In the genomic region with DNA sequence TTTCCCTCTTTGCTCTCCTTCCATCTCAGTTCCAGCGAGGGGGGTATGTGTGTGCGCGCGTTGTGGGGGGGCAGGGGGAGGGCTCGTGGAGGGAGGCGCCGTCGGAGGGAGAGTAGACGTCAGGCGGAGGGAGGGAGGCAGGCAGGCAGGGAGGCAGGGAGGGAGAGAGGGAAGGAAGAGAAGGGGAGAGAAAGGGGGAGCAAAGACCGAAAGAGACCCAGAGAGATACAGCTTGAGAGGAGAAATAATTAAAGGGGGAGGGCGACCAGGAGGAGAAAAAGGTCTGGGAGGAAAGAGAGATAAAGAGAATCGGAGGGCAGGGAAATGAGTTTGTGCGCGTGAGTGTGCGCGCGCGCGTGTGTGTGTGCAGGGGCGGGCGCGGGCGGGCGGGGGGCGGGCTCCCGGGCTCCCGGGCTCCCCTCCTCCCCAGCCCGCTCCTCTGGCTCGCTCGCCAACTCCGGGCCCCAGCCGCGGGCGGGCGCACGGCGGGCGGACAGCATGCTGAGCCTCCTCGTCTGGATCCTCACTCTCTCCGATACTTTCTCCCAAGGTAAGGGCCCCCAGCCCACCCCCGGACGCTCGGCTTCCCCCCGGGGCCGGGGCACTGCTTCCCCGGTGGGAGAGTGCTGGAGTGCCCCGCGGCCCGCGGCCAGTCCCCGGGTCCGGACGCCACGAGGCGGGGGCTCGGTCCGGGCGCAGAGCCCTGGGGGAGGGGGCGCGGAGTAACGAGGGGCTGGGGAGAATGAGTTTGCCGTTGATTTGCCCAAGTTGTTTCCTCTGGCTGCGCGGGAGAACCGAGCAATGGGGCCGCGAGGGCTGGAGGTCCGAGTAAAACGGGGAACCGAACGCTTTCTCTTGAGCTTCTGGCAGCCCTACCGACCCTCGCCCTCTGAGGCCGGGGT, we compare ENCODE assay signal across 8 cellular contexts. TPM values are rescaled to one million over a fixed set of nuclear protein-coding genes. Genes with fewer than 3 reads are reported as not detected.
DNase-seq lines count a peak whose midpoint lies in the region; ATAC-seq and TF ChIP-seq lines count a peak whose summit lies in the region.

KIRREL1 (plus strand) TSS at position 467 of the 902 bp plus-strand sequence; CDS start at position 499, 32 bp downstream.

- H3K27me3 ChIP-seq in kidney epithelial cell (ENCODE audit: control insufficient read depth, insufficient read depth, low read length), result no peaks in the 10 kb centered on the region

- H3K4me1 Mint-ChIP-seq in chondrocyte (ENCODE audit: low read depth), result peaks cover 58% of the 10 kb centered on the region
- peaks cover 7% of the 10 kb centered on the region for H3K4me1 Mint-ChIP-seq in stimulated activated effector memory CD8-positive, alpha-beta T cell treated with anti-CD3 and anti-CD28 coated beads, Interleukin-12 subunit alpha, Interleukin-12 subunit beta, amount 100 ng/mL, for 72 hours

- H3K27ac Mint-ChIP-seq in chondrocyte (ENCODE audit: unreplicated experiment), result peak within 1 kb of the TSS; percentile 92
- H3K27ac Mint-ChIP-seq in stimulated activated effector memory CD8-positive, alpha-beta T cell treated with anti-CD3 and anti-CD28 coated beads, Interleukin-12 subunit alpha, Interleukin-12 subunit beta, amount 100 ng/mL, for 72 hours, result no peak within 1 kb of the TSS

- H3K36me3 ChIP-seq in kidney epithelial cell (ENCODE audit: control insufficient read depth, insufficient read depth, low read length), result peaks cover 2% of the 10 kb centered on the region

- TF ChIP-seq CTCF in chondrocyte (IDR thresholded peaks at IDR 0.05), result no peak
- no peak for TF ChIP-seq CTCF in kidney epithelial cell (IDR thresholded peaks at IDR 0.05; ENCODE audit: insufficient read depth, low read length, poor library complexity, severe bottlenecking)

- H3K27me3 Mint-ChIP-seq in chondrocyte (ENCODE audit: low read depth), result peaks cover 5% of the 10 kb centered on the region

- peak within 1 kb of the TSS; percentile 87 for H3K4me3 ChIP-seq in kidney epithelial cell (ENCODE audit: low read depth, low read length)

- no peaks in the 10 kb centered on the region for H3K36me3 Mint-ChIP-seq in chondrocyte (ENCODE audit: low read depth)
- no peaks in the 10 kb centered on the region for H3K36me3 Mint-ChIP-seq in stimulated activated effector memory CD8-positive, alpha-beta T cell treated with anti-CD3 and anti-CD28 coated beads, Interleukin-12 subunit alpha, Interleukin-12 subunit beta, amount 100 ng/mL, for 72 hours

- DNase-seq in GDM1 (lab: John Stamatoyannopoulos, UW) (peak; percentile 68), NCI-H460 (ENCODE audit: extremely low read depth, low read depth) (peak; percentile 53), chondrocyte (ENCODE audit: low spot score) (no peak), kidney epithelial cell (ENCODE audit: low read depth) (no peak)
- DNase-seq in stimulated activated effector memory CD8-positive, alpha-beta T cell treated with anti-CD3 and anti-CD28 coated beads, Interleukin-12 subunit alpha, Interleukin-12 subunit beta, amount 100 ng/mL, for 72 hours (ENCODE audit: low spot score in 2 of 2), result no peak
- DNase-seq in stimulated activated CD4-positive, alpha-beta T cell treated with anti-CD3 and anti-CD28 coated beads, Interleukin-12 subunit alpha, Interleukin-12 subunit beta, amount 100 ng/mL, for 4 hours, result no peak

- no peaks in the 10 kb centered on the region for H3K9me3 Mint-ChIP-seq in chondrocyte (ENCODE audit: low read depth)
- no peaks in the 10 kb centered on the region for H3K9me3 Mint-ChIP-seq in stimulated activated effector memory CD8-positive, alpha-beta T cell treated with anti-CD3 and anti-CD28 coated beads, Interleukin-12 subunit alpha, Interleukin-12 subunit beta, amount 100 ng/mL, for 72 hours

- ATAC-seq in stimulated activated effector memory CD8-positive, alpha-beta T cell treated with anti-CD3 and anti-CD28 coated beads, Interleukin-12 subunit alpha, Interleukin-12 subunit beta, amount 100 ng/mL, for 72 hours, result no peak
- ATAC-seq in GM19324 (IDR thresholded peaks at IDR 0.05; ENCODE audit: low FRiP score, unreplicated experiment) (no peak), GM18907 (IDR thresholded peaks at IDR 0.05; ENCODE audit: unreplicated experiment) (no peak)

- H3K4me3 Mint-ChIP-seq in chondrocyte (ENCODE audit: unreplicated experiment), result peak within 1 kb of the TSS; percentile 93
- H3K4me3 Mint-ChIP-seq in stimulated activated effector memory CD8-positive, alpha-beta T cell treated with anti-CD3 and anti-CD28 coated beads, Interleukin-12 subunit alpha, Interleukin-12 subunit beta, amount 100 ng/mL, for 72 hours, result peak within 1 kb of the TSS; percentile 38

RNA-seq across cellular contexts. Expression of gene KIRREL1, which starts in this region (rescaled TPM):
- total RNA-seq in NCI-H460 (2014; rRNA removed; shearing (Covaris generic)), result 48.7 and 51.1 TPM in 2 replicates
- polyA plus RNA-seq in NCI-H460 (2014; cell fraction: nucleus; rRNA removed), result 62.7 and 69.6 TPM in 2 replicates
- total RNA-seq in chondrocyte (159 to 166 TPM (median 165 TPM) in 3 replicates), kidney epithelial cell (119 and 126 TPM in 2 replicates)

Comparison
In these comparisons a context has a peak if more than half of its experiments do, and no peak if none do; other contexts are left out.
1. DNase-seq: peak in GDM1 (single experiment) and NCI-H460 (single experiment); none in chondrocyte (single experiment), kidney epithelial cell (single experiment), stimulated activated effector memory CD8-positive, alpha-beta T cell treated with anti-CD3 and anti-CD28 coated beads, Interleukin-12 subunit alpha, Interleukin-12 subunit beta, amount 100 ng/mL, for 72 hours (0 of 2) and stimulated activated CD4-positive, alpha-beta T cell treated with anti-CD3 and anti-CD28 coated beads, Interleukin-12 subunit alpha, Interleukin-12 subunit beta, amount 100 ng/mL, for 4 hours (single experiment).